19 cellular contexts compared by ENCODE assay signal in the genomic region with DNA sequence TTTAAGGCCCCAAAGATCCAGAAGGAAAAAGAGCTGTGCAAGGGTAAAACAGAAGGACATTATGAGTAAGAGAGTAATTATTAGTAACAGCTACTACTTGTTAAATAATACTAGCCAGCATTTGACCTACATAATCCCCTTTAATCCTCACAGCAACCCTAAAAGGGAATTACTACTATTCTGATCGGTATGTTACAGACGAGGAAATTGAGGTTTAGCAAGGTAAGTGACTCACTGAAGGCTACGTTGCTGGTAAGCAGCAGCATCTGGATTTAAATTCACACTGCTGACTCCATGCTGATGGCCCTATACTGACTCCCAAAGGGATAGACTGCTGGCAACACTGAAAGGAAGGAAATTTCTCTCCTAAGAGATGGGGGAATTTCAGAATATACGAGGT. TPM values are rescaled to one million over a fixed set of nuclear protein-coding genes. Genes with fewer than 3 reads are reported as not detected.
A peak's percentile ranks its signal among the peaks of the same experiment; 100 is the strongest.
DNase-seq lines count a peak whose midpoint lies in the region; ATAC-seq, FAIRE-seq and TF ChIP-seq lines count a peak whose summit lies in the region.
"Had no signal": no experiment of that assay in that cellular context is flagged by ENCODE, and none has a peak within 500 bp of the region (broad histone marks: within the 10 kb centered on the region; RNA-seq: fewer than 3 reads in every experiment).

No MANE protein-coding gene starts in this region.

- H3K4me3 ChIP-seq in bronchial epithelial cell (ENCODE audit: low read depth, low read length): no peak overlapping the region
- H3K4me3 ChIP-seq: body of pancreas, lower lobe of right lung, spleen, suprapubic skin, vagina had no signal

- TF ChIP-seq CTCF in bronchial epithelial cell (IDR thresholded peaks at IDR 0.05; ENCODE audit: insufficient read depth, low read length, severe bottlenecking): no peak

- FAIRE-seq in bronchial epithelial cell (lab: Jason Lieb, UNC): no peak

- no peaks in the 10 kb centered on the region for H3K36me3 ChIP-seq in bronchial epithelial cell (ENCODE audit: control insufficient read depth, insufficient read depth, low read length)
- H3K36me3 ChIP-seq: lower lobe of right lung, spleen, suprapubic skin, vagina had no signal

- ATAC-seq in HG03196 (IDR thresholded peaks at IDR 0.05; ENCODE audit: unreplicated experiment): no peak
- ATAC-seq: body of pancreas; lower lobe of right lung; naive thymus-derived CD4-positive, alpha-beta T cell had no signal

- no peaks in the 10 kb centered on the region for H3K27me3 ChIP-seq in bronchial epithelial cell (ENCODE audit: control insufficient read depth, insufficient read depth, low read length)
- H3K27me3 ChIP-seq: body of pancreas, spleen, suprapubic skin, vagina had no signal

- DNase-seq in EL (peak; percentile 31), M059J (ENCODE audit: low read depth) (peak; percentile 34), bronchial epithelial cell (ENCODE audit: low read depth) (peak; percentile 89), myocyte (ENCODE audit: low read depth) (peak; percentile 43), GM19240 (ENCODE audit: insufficient read length, low spot score) (no peak), superior temporal gyrus (ENCODE audit: extremely low spot score) (no peak)
- DNase-seq in effector CD4-positive, alpha-beta T cell: no peak
- DNase-seq: activated CD4-positive, alpha-beta T cell treated with anti-CD3 and anti-CD28 coated beads, Interleukin-2, amount 50 U/mL, for 4 hours; activated naive CD4-positive, alpha-beta T cell treated with anti-CD3 and anti-CD28 coated beads for 36 hours; body of pancreas; CD8-positive, alpha-beta memory T cell; lower lobe of right lung; naive thymus-derived CD4-positive, alpha-beta T cell; NCI-H1436 treated with DMSO at 0.1 percent for 48 hours; posterior cingulate gyrus; spleen had no signal

RNA-seq across cellular contexts. Expression of a gene that starts 3.7 kb away (rescaled TPM):
- total RNA-seq in M059J (2014; rRNA removed; shearing (Covaris generic)): 1.1 and 2.3 TPM in 2 replicates
- 2.4 and 4.2 TPM in 2 replicates for total RNA-seq in bronchial epithelial cell
- total RNA-seq in myocyte: 17.6 and 18.6 TPM in 2 replicates
- polyA plus RNA-seq in myocyte (2012): 3.2 TPM

Comparison
In these comparisons a context has a peak if more than half of its experiments do, and no peak if none do; other contexts are left out.
1. DNase-seq: peak in EL (single experiment), M059J (single experiment), bronchial epithelial cell (single experiment) and myocyte (single experiment); none in effector CD4-positive, alpha-beta T cell (single experiment), GM19240 (single experiment) and superior temporal gyrus (single experiment).